ENCODE assay signal across 14 cellular contexts in the genomic region with DNA sequence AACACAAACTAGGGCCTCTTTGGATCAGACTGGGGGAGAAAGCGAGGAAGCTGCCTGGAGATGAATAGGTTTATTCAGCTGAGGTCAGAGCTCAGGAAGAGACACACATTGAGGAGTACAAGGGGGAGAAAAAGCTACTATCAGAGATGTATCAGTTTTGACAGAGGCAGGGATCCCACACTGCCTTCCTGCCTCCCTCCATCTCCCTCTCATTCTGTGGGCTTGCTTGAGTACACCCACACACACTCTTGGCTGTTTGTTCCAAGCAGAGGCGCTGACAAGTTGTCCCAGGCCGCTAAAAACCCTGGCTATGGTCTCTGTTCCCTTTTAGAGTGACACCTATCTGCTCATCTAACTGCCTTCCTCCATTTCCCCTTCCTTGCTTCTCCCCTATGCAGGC. TPM values are rescaled to one million over a fixed set of nuclear protein-coding genes. Genes with fewer than 3 reads are reported as not detected.
A peak's percentile ranks its signal among the peaks of the same experiment; 100 is the strongest.
DNase-seq lines count a peak whose midpoint lies in the region; ATAC-seq, FAIRE-seq and TF ChIP-seq lines count a peak whose summit lies in the region.
"Had no signal": no experiment of that assay in that cellular context is flagged by ENCODE, and none has a peak within 500 bp of the region (broad histone marks: within the 10 kb centered on the region; RNA-seq: fewer than 3 reads in every experiment).

No MANE protein-coding gene starts in this region.

- BruUV-seq in GM12878 (replicated peaks; lab: Mats Ljungman, UMichigan) = no TSS peak
- BruUV-seq in Caco-2 (replicated peaks; lab: Mats Ljungman, UMichigan) = no TSS peak

- FAIRE-seq in GM12878 (lab: Jason Lieb, UNC) = no peak
- FAIRE-seq: GM18507 had no signal

- H3K27ac Mint-ChIP-seq in natural killer cell = peak overlapping the region; percentile 86 to 87
- no peak overlapping the region for H3K27ac Mint-ChIP-seq in natural killer cell treated with Interleukin-12 subunit alpha and Interleukin-12 subunit beta and Interleukin-15 and Interleukin-18, amount 100 ng/mL, for 72 hours
- H3K27ac Mint-ChIP-seq in Caco-2 (ENCODE audit: unreplicated experiment) = no peak overlapping the region

- ATAC-seq in natural killer cell = no peak
- ATAC-seq in natural killer cell treated with Interleukin-12 subunit alpha and Interleukin-12 subunit beta and Interleukin-15 and Interleukin-18, amount 100 ng/mL, for 72 hours = no peak
- ATAC-seq in GM12878 = no peak
- ATAC-seq in HG03139 (IDR thresholded peaks at IDR 0.05; ENCODE audit: unreplicated experiment) = no peak

- H3K4me1 Mint-ChIP-seq in natural killer cell (peaks cover 15 to 43% of the 10 kb centered on the region in 2 donors), Caco-2 (ENCODE audit: low read depth, unreplicated experiment) (peaks cover 7% of the 10 kb centered on the region)
- H3K4me1 Mint-ChIP-seq in natural killer cell treated with Interleukin-12 subunit alpha and Interleukin-12 subunit beta and Interleukin-15 and Interleukin-18, amount 100 ng/mL, for 72 hours (ENCODE audit: low read depth in 2 of 2) = peaks cover 27 to 28% of the 10 kb centered on the region in 2 donors

- in situ Hi-C loops in GM12878 (cut with MboI) = no loop called here

- H3K27me3 Mint-ChIP-seq in natural killer cell (ENCODE audit: low read depth in 2 of 2) = no peaks in the 10 kb centered on the region
- H3K27me3 Mint-ChIP-seq in natural killer cell treated with Interleukin-12 subunit alpha and Interleukin-12 subunit beta and Interleukin-15 and Interleukin-18, amount 100 ng/mL, for 72 hours = peaks cover 0 to 7% of the 10 kb centered on the region in 2 donors
- no peaks in the 10 kb centered on the region for H3K27me3 Mint-ChIP-seq in Caco-2 (ENCODE audit: insufficient read depth, unreplicated experiment)

- no peak for TF ChIP-seq RAD21 in GM12878 (IDR thresholded peaks at IDR 0.05; ENCODE audit: insufficient read depth, low read depth, low read length)

- intact Hi-C loops in natural killer cell (cut with micrococcal nuclease) = loop anchor here (5.0 to 10.0 kb wide), 2 partner anchors 140 to 597 kb away; partner anchors contain the start of genes HUWE1 and KDM5C
- intact Hi-C loops in GM12878 (cut with micrococcal nuclease; ENCODE audit: unreplicated experiment) = no loop called here
- intact Hi-C loops in Caco-2 (cut with micrococcal nuclease; ENCODE audit: unreplicated experiment) = no loop called here

- no peak for TF ChIP-seq EP300 in GM12878 (IDR thresholded peaks at IDR 0.05; ENCODE audit: borderline replicate concordance in 1 of 2, control insufficient read depth in 1 of 2, low read depth in 2 of 2, low read length in 2 of 2)

- H3K27ac ChIP-seq in GM12878 (ENCODE audit: control insufficient read depth, insufficient read depth) = no peak overlapping the region
- peak overlapping the region; percentile 96 for H3K27ac ChIP-seq in osteoblast (ENCODE audit: low read depth, low read length)

- H2AFZ ChIP-seq in GM12878 (ENCODE audit: control insufficient read depth, low read depth, low read length) = no peak overlapping the region
- H2AFZ ChIP-seq in osteoblast (ENCODE audit: low read length) = no peak overlapping the region

- H3K9ac ChIP-seq in GM12878 (ENCODE audit: control insufficient read depth, insufficient read depth, low read length) = no peak overlapping the region

- H3K4me3 ChIP-seq in GM12878 = no peak overlapping the region
- H3K4me3 ChIP-seq in osteoblast (ENCODE audit: insufficient read depth, low read length) = no peak overlapping the region
- no peak overlapping the region for H3K4me3 ChIP-seq in Caco-2 (ENCODE audit: low read depth, low read length)

- H3K36me3 ChIP-seq in GM12878 (ENCODE audit: control insufficient read depth in 2 of 2, insufficient read depth in 2 of 2, low read length in 1 of 2) (peaks cover 0 to 5% of the 10 kb centered on the region in 2 experiments; a peak in 1 of 4 replicates), osteoblast (ENCODE audit: insufficient read depth, low read length) (peaks cover 31% of the 10 kb centered on the region), Caco-2 (ENCODE audit: control insufficient read depth, insufficient read depth, low read length) (no peaks in the 10 kb centered on the region; the same call in 1 of the 2 replicates)

- TF ChIP-seq POLR2A in GM12878 (IDR thresholded peaks at IDR 0.05; ENCODE audit: low read depth, low read length) = peak; percentile 47; the same call in 1 of the 2 replicates

- peaks cover 6% of the 10 kb centered on the region for H3K79me2 ChIP-seq in GM12878 (ENCODE audit: control insufficient read depth, insufficient read depth, low read length)
- peaks cover 31% of the 10 kb centered on the region for H3K79me2 ChIP-seq in osteoblast (ENCODE audit: insufficient read depth, low read length)

- POLR2A ChIA-PET in GM12878 (lab: Charles Lee) = interaction anchor here (0.9 kb wide), 1 partner anchor 14 kb away, joined by 3 read pairs; no protein-coding TSS in a partner anchor
- POLR2A ChIA-PET in Caco-2 (lab: Charles Lee) = no interaction called here

- H3K36me3 Mint-ChIP-seq in natural killer cell = no peaks in the 10 kb centered on the region
- H3K36me3 Mint-ChIP-seq in natural killer cell treated with Interleukin-12 subunit alpha and Interleukin-12 subunit beta and Interleukin-15 and Interleukin-18, amount 100 ng/mL, for 72 hours = peaks cover 11% of the 10 kb centered on the region
- peaks cover 21% of the 10 kb centered on the region for H3K36me3 Mint-ChIP-seq in Caco-2 (ENCODE audit: insufficient read depth, unreplicated experiment)

- H3K9me3 ChIP-seq in GM12878 (replicated peaks; ENCODE audit: control insufficient read depth, insufficient read depth, low read length) = no peaks in the 10 kb centered on the region
- H3K9me3 ChIP-seq in osteoblast (ENCODE audit: low read depth, low read length) = no peaks in the 10 kb centered on the region
- H3K9me3 ChIP-seq in Caco-2 = no peaks in the 10 kb centered on the region

- DNase-seq in natural killer cell = no peak
- no peak for DNase-seq in natural killer cell treated with Interleukin-12 subunit alpha and Interleukin-12 subunit beta and Interleukin-15 and Interleukin-18, amount 100 ng/mL, for 72 hours (ENCODE audit: low spot score)
- DNase-seq in GM12878 (ENCODE audit: low read depth, low spot score) = no peak
- no peak for DNase-seq in osteoblast (ENCODE audit: insufficient read length, low spot score, missing footprints)
- DNase-seq in ecto neural progenitor cell (ENCODE audit: low spot score) = no peak
- DNase-seq in Caco-2 = no peak
- DNase-seq in NCI-H446 (lab: John Stamatoyannopoulos, UW) = no peak
- DNase-seq: central memory CD4-positive, alpha-beta T cell; foreskin melanocyte; NCI-H2227 treated with DMSO at 0.1 percent for 48 hours; SIG-M5; stimulated activated CD8-positive, alpha-beta memory T cell treated with anti-CD3 and anti-CD28 coated beads, Interleukin-4, amount 100 ng/mL, for 48 hours had no signal

- CTCF ChIA-PET in GM12878 (lab: Yijun Ruan, JAX) = no interaction called here
- CTCF ChIA-PET in Caco-2 (lab: Charles Lee) = no interaction called here

- H4K20me1 ChIP-seq in GM12878 (ENCODE audit: control insufficient read depth, insufficient read depth) (no peaks in the 10 kb centered on the region), osteoblast (ENCODE audit: insufficient read depth, low read length) (peaks cover 26% of the 10 kb centered on the region)

- RAD21 ChIA-PET in GM12878 (lab: Charles Lee; ENCODE audit: unreplicated experiment) = no interaction called here

- H3K9me3 Mint-ChIP-seq in natural killer cell (no peaks in the 10 kb centered on the region), Caco-2 (ENCODE audit: unreplicated experiment) (no peaks in the 10 kb centered on the region)
- H3K9me3 Mint-ChIP-seq in natural killer cell treated with Interleukin-12 subunit alpha and Interleukin-12 subunit beta and Interleukin-15 and Interleukin-18, amount 100 ng/mL, for 72 hours = no peaks in the 10 kb centered on the region

- 63% methylated on average over 3 of the region's 3 CpGs for whole genome bisulfite sequencing in GM12878 (ENCODE audit: insufficient coverage, insufficient replicate concordance, low lambda C conversion rate, missing lambda C conversion rate)

- SMC1A ChIA-PET in GM12878 (lab: Charles Lee; ENCODE audit: uncharacterized antibody, unreplicated experiment) = interaction anchor here (2.0 kb wide), 1 partner anchor 15 kb away, joined by 9 read pairs; no protein-coding TSS in a partner anchor

- H3K4me1 ChIP-seq in GM12878 (ENCODE audit: control insufficient read depth, insufficient read depth, low read length) (no peaks in the 10 kb centered on the region), osteoblast (ENCODE audit: insufficient read depth, low read length) (peaks cover 16% of the 10 kb centered on the region), Caco-2 (no peaks in the 10 kb centered on the region)

- H3K4me2 ChIP-seq in GM12878 (ENCODE audit: control insufficient read depth, insufficient read depth) (no peak overlapping the region), osteoblast (ENCODE audit: insufficient read depth, low read length) (no peak overlapping the region)

- no peak overlapping the region for H3K4me3 Mint-ChIP-seq in natural killer cell
- no peak overlapping the region for H3K4me3 Mint-ChIP-seq in natural killer cell treated with Interleukin-12 subunit alpha and Interleukin-12 subunit beta and Interleukin-15 and Interleukin-18, amount 100 ng/mL, for 72 hours
- no peak overlapping the region for H3K4me3 Mint-ChIP-seq in Caco-2 (ENCODE audit: unreplicated experiment)

- H3K27me3 ChIP-seq in GM12878 (replicated peaks in 1 of 2; ENCODE audit: control insufficient read depth in 2 of 2, insufficient read depth in 2 of 2, low read length in 1 of 2) (no peaks in the 10 kb centered on the region), osteoblast (ENCODE audit: insufficient read depth, low read length) (no peaks in the 10 kb centered on the region), Caco-2 (replicated peaks; ENCODE audit: control insufficient read depth, insufficient read depth, low read length) (no peaks in the 10 kb centered on the region)

- TF ChIP-seq CTCF in natural killer cell (IDR thresholded peaks at IDR 0.05) (no peak), GM12878 (IDR thresholded peaks at IDR 0.05 in 2 of 3, conservative IDR thresholded peaks at IDR 0.05 in 1 of 3; ENCODE audit: control insufficient read depth in 2 of 3, extremely low read depth in 1 of 3, insufficient read depth in 1 of 3, low read depth in 3 of 3, low read length in 3 of 3) (no peak), osteoblast (IDR thresholded peaks at IDR 0.05; ENCODE audit: extremely low read depth, low read depth, low read length) (no peak), Caco-2 (IDR thresholded peaks at IDR 0.05; ENCODE audit: insufficient read depth in 1 of 2, low read depth in 1 of 2, low read length in 1 of 2, severe bottlenecking in 1 of 2, unreplicated experiment in 1 of 2) (no peak)

RNA-seq across cellular contexts. Expression of gene TSPYL2, which starts 5.2 kb away (rescaled TPM):
- total RNA-seq in natural killer cell (100 to 1,000 TPM; 103 to 318 (median 139) TPM), GM12878 (2014; rRNA removed) (12.8 and 13.4 TPM in 2 replicates), GM12878 (2014; rRNA removed; fragmentation: Illumina TruSeq; extraction: Trizol) (12.3 and 12.9 TPM in 2 replicates), GM12878 (2021) (16.0 and 16.1 TPM in 2 replicates), osteoblast (13.6 and 15.9 TPM in 2 replicates), Caco-2 (2022) (30.9 and 33.4 TPM in 2 replicates)
- total RNA-seq in natural killer cell treated with Interleukin-12 subunit alpha and Interleukin-12 subunit beta and Interleukin-15 and Interleukin-18, amount 100 ng/mL, for 72 hours = 10 to 100 TPM; 17.6 to 35.8 TPM
- 13.7 and 15.4 TPM in 2 replicates for total RNA-seq in GM12878 (2013; cell fraction: nucleolus; rRNA removed)
- 27.1 TPM for polyA plus RNA-seq in GM12878 (2011; ENCODE audit: low read depth)
- polyA plus RNA-seq in GM12878 (2011; rRNA removed) (19.9 and 20.1 TPM in 2 replicates), GM12878 (2014; fragmentation: Illumina TruSeq; extraction: Trizol) (24.6 and 29.5 TPM in 2 replicates), GM12878 (2014; fragmentation: Nextera tagmentation; extraction: Ambion mirVana) (1 to 10 TPM in 1 of 2 experiments, under 1 TPM in 1; 0.53 to 1.8 TPM), GM12878 (2014; rRNA removed) (19.7 and 20.0 TPM in 2 replicates), GM12878 (2016; fragmentation: Nextera tagmentation; extraction: Ambion mirVana) (10 to 100 TPM; 13.3 to 15.6 TPM)
- 10.1 and 11.6 TPM in 2 replicates for polyA plus RNA-seq in GM12878 (2011; cell fraction: cytosol; rRNA removed)
- 53.1 and 62.8 TPM in 2 replicates for polyA plus RNA-seq in GM12878 (2011; cell fraction: nucleus; rRNA removed)
- 28.0 and 49.3 TPM in 2 replicates for polyA plus RNA-seq in GM12878 (2012)
- polyA minus RNA-seq in GM12878 (2011; rRNA and poly(A)+ RNA removed) = 4.1 and 11.3 TPM in 2 replicates
- polyA minus RNA-seq in GM12878 (2011; cell fraction: cytosol; rRNA and poly(A)+ RNA removed) = 4.5 and 4.9 TPM in 2 replicates
- 5.0 and 6.8 TPM in 2 replicates for polyA minus RNA-seq in GM12878 (2011; cell fraction: nucleus; rRNA and poly(A)+ RNA removed)

RNA-seq across cellular contexts. Expression of gene KANTR, which starts 6.6 kb away (rescaled TPM):
- total RNA-seq in natural killer cell (10 to 100 TPM; 15.1 to 18.1 (median 17.1) TPM), GM12878 (2014; rRNA removed) (7.0 and 8.6 TPM in 2 replicates), GM12878 (2014; rRNA removed; fragmentation: Illumina TruSeq; extraction: Trizol) (8.5 and 9.8 TPM in 2 replicates), GM12878 (2021) (5.3 and 6.0 TPM in 2 replicates), osteoblast (12.3 and 13.3 TPM in 2 replicates), Caco-2 (2022) (13.2 and 15.0 TPM in 2 replicates)
- 10 to 100 TPM in 1 of 2 donors, 1 to 10 TPM in 1; 5.7 to 17.6 TPM for total RNA-seq in natural killer cell treated with Interleukin-12 subunit alpha and Interleukin-12 subunit beta and Interleukin-15 and Interleukin-18, amount 100 ng/mL, for 72 hours
- total RNA-seq in GM12878 (2013; cell fraction: nucleolus; rRNA removed) = 121 TPM in 2 replicates
- polyA plus RNA-seq in GM12878 (2011; ENCODE audit: low read depth) = 3.8 TPM
- polyA plus RNA-seq in GM12878 (2011; rRNA removed) (14.8 and 21.1 TPM in 2 replicates), GM12878 (2014; fragmentation: Illumina TruSeq; extraction: Trizol) (6.0 and 7.5 TPM in 2 replicates), GM12878 (2014; fragmentation: Nextera tagmentation; extraction: Ambion mirVana) (1 to 10 TPM in 1 of 2 experiments, under 1 TPM in 1; 1.00 to 1.1 TPM), GM12878 (2014; rRNA removed) (5.1 and 5.4 TPM in 2 replicates), GM12878 (2016; fragmentation: Nextera tagmentation; extraction: Ambion mirVana) (1 to 10 TPM; 4.5 to 4.6 TPM)
- polyA plus RNA-seq in GM12878 (2011; cell fraction: cytosol; rRNA removed) = 4.2 and 4.8 TPM in 2 replicates
- 34.2 and 35.6 TPM in 2 replicates for polyA plus RNA-seq in GM12878 (2011; cell fraction: nucleus; rRNA removed)
- polyA plus RNA-seq in GM12878 (2012) = 5.6 and 6.2 TPM in 2 replicates
- polyA minus RNA-seq in GM12878 (2011; rRNA and poly(A)+ RNA removed) = 79.8 and 87.1 TPM in 2 replicates
- 7.4 and 8.2 TPM in 2 replicates for polyA minus RNA-seq in GM12878 (2011; cell fraction: cytosol; rRNA and poly(A)+ RNA removed)
- polyA minus RNA-seq in GM12878 (2011; cell fraction: nucleus; rRNA and poly(A)+ RNA removed) = 39.4 and 68.1 TPM in 2 replicates

RNA-seq across cellular contexts. Expression of gene GPR173, which starts 38.8 kb away (rescaled TPM):
- total RNA-seq in natural killer cell (under 1 TPM in 1 of 3 donors, not detected in 2; 0.48 TPM), GM12878 (2014; rRNA removed) (0.06 and 0.27 TPM in 2 replicates), GM12878 (2014; rRNA removed; fragmentation: Illumina TruSeq; extraction: Trizol) (0.04 and 0.05 TPM in 2 replicates), GM12878 (2021) (0.10 and 0.11 TPM in 2 replicates), osteoblast (1.8 and 2.2 TPM in 2 replicates), Caco-2 (2022) (0.18 and 0.26 TPM in 2 replicates)
- not detected for total RNA-seq in natural killer cell treated with Interleukin-12 subunit alpha and Interleukin-12 subunit beta and Interleukin-15 and Interleukin-18, amount 100 ng/mL, for 72 hours
- 0.13 TPM in 1 of 2 replicates, not detected in the other for total RNA-seq in GM12878 (2013; cell fraction: nucleolus; rRNA removed)
- 0.08 TPM for polyA plus RNA-seq in GM12878 (2011; ENCODE audit: low read depth)
- polyA plus RNA-seq in GM12878 (2011; rRNA removed) (0.10 and 0.14 TPM in 2 replicates), GM12878 (2014; fragmentation: Illumina TruSeq; extraction: Trizol) (0.13 TPM in 2 replicates), GM12878 (2014; fragmentation: Nextera tagmentation; extraction: Ambion mirVana) (not detected), GM12878 (2014; rRNA removed) (0.05 and 0.24 TPM in 2 replicates), GM12878 (2016; fragmentation: Nextera tagmentation; extraction: Ambion mirVana) (not detected)
- 0.13 and 0.25 TPM in 2 replicates for polyA plus RNA-seq in GM12878 (2011; cell fraction: cytosol; rRNA removed)
- polyA plus RNA-seq in GM12878 (2011; cell fraction: nucleus; rRNA removed) = 0.45 and 0.66 TPM in 2 replicates
- polyA plus RNA-seq in GM12878 (2012) = 0.11 and 0.15 TPM in 2 replicates
- 0.07 and 0.21 TPM in 2 replicates for polyA minus RNA-seq in GM12878 (2011; rRNA and poly(A)+ RNA removed)
- polyA minus RNA-seq in GM12878 (2011; cell fraction: cytosol; rRNA and poly(A)+ RNA removed) = not detected in 2 replicates
- polyA minus RNA-seq in GM12878 (2011; cell fraction: nucleus; rRNA and poly(A)+ RNA removed) = under 0.01 and 0.29 TPM in 2 replicates

Comparison
In these comparisons a context has a peak if more than half of its experiments do, and no peak if none do; other contexts are left out.
1. H3K27ac Mint-ChIP-seq: peak in natural killer cell (2 of 2); none in natural killer cell treated with Interleukin-12 subunit alpha and Interleukin-12 subunit beta and Interleukin-15 and Interleukin-18, amount 100 ng/mL, for 72 hours (0 of 2) and Caco-2 (single experiment).